ENCODE assay signal across 22 cellular contexts in the genomic region with DNA sequence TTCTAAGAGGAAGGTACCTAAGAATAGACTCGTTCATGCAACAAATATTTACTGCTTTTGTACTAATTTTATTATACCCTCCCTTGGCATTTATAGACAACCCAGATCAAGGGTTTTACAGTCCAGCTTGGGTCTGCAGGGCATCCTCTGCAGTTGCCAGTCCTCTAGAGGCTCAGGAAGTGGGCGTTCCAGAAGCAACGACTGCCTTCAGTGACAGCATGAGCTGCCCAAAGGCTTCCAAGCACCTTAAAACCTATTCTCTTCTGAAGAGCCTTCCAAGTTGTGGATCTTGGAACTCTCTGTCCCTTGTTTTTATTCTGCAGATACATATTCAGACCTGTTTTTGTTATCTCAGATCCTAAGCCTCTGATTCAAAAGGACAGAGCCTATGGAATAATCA.
"Had no signal": no experiment of that assay in that cellular context is flagged by ENCODE, and none has a peak within 500 bp of the region (broad histone marks: within the 10 kb centered on the region; RNA-seq: fewer than 3 reads in every experiment).

No MANE protein-coding gene starts in this region.

- DNase-seq: Karpas-422, KG1, MV-4-11, NCI-H1048, NCI-H1105, NCI-H1417, NCI-H146, NCI-H187, NCI-H2029, NCI-H2081 treated with DMSO at 0.1 percent for 48 hours, NCI-H2171, NCI-H226, NCI-H446, NCI-H510A, NCI-H524 treated with DMSO at 0.1 percent for 48 hours, NCI-H69, NCI-H774, RPMI8226, SHP77, SK-N-SH, SW 1271, T-cell had no signal

- H3K9ac ChIP-seq: SK-N-SH had no signal

- ATAC-seq: T-cell had no signal

- H3K4me2 ChIP-seq: SK-N-SH had no signal

- H3K9me3 ChIP-seq: SK-N-SH had no signal
